8 cellular contexts compared by ENCODE assay signal in the genomic region with DNA sequence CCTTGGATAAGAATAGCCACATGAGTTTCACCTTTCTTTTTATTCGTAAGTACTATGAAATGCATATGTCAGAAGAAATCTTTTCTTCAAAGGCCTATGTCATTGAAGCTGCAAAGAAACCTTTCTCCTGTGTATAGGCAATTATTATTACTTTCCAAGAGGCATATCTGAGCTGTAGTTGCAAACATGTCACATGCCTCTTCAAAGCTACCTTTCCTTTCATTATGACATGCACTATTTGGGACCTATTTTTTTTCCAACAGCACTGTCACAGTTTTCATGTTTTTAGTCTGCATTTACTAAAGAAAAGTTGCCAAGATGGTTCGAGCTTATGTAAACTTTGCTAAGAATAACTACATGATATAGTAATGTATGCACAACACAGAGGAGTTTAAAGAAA.
"Had no signal": no experiment of that assay in that cellular context is flagged by ENCODE, and none has a peak within 500 bp of the region (broad histone marks: within the 10 kb centered on the region; RNA-seq: fewer than 3 reads in every experiment).

No MANE protein-coding gene starts in this region.

- ATAC-seq: GM23338, HepG2 had no signal

- H3K4me2 ChIP-seq: GM23338 had no signal

- FAIRE-seq: H1, H54, HepG2 had no signal

- H3K27ac ChIP-seq: HL-60 had no signal

- H2AFZ ChIP-seq: GM23338 had no signal

- DNase-seq: H9, HCEC 1CT, KBM-7 had no signal

- H3K4me3 ChIP-seq: GM23338 had no signal
